ENCODE assay signal across 8 cellular contexts in the genomic region with DNA sequence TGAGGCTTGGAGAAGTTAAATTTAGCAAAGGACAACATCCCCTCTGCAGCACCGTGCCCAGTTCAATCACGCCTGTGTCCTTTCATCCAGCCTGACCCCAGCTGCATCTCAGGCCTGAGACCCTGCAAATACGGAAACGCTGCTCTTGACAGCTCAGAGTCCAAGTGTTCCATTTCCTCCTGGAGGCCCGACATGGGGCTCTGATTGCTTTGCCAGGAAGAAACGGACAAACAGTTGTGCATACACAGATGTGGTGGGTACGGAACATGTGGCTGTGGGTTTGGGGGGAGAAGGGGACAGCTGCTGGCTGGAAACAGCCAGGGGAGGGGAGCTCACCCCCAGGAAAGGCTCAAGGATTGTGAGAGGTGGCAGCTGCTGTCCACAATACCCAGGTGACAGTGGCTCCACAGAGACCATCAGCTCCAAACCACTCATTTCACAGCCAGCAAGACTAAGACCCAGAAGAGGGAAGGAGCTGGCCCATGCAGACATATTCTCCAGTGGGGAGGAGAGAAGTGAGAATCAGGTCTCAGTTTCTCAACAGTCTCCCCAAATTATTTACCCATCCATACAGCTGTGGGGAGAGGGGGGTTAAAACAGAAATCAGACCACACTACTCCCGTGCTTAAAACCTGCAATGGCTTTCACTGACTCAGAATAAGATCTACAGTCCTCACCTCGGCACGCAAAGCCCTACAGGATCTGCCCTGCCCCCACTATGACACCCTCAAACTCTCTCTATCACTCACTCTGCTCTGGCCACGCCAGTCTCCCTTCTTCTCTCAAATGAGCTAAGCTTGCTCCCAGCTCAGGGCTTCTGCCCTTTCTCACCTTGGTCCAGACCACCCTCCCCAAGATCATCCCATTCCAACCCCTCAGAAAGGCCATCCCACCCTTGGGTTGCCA.
DNase-seq lines count a peak whose midpoint lies in the region; ATAC-seq and FAIRE-seq lines count a peak whose summit lies in the region.

No MANE protein-coding gene starts in this region.

- no peaks in the 10 kb centered on the region for H3K27me3 ChIP-seq in small intestine (ENCODE audit: control insufficient read depth in 2 of 2, insufficient read depth in 2 of 2, low read length in 2 of 2)

- H3K27me3 Mint-ChIP-seq in activated naive CD4-positive, alpha-beta T cell treated with anti-CD3 and anti-CD28 coated beads for 36 hours (ENCODE audit: low read depth) = no peaks in the 10 kb centered on the region

- peaks cover 2% of the 10 kb centered on the region for H3K36me3 Mint-ChIP-seq in activated naive CD4-positive, alpha-beta T cell treated with anti-CD3 and anti-CD28 coated beads for 36 hours (ENCODE audit: low read depth)

- H3K9me3 Mint-ChIP-seq in activated naive CD4-positive, alpha-beta T cell treated with anti-CD3 and anti-CD28 coated beads for 36 hours = no peaks in the 10 kb centered on the region

- H3K36me3 ChIP-seq in small intestine (ENCODE audit: control insufficient read depth in 2 of 2, insufficient read depth in 2 of 2, low read length in 2 of 2) = no peaks in the 10 kb centered on the region

- ATAC-seq in HG03342 (IDR thresholded peaks at IDR 0.05; ENCODE audit: unreplicated experiment) = peak; percentile 75

- H3K4me1 ChIP-seq in small intestine (ENCODE audit: control insufficient read depth in 2 of 2, insufficient read depth in 1 of 2, low read depth in 1 of 2, low read length in 1 of 2) = peaks cover 4 to 6% of the 10 kb centered on the region in 2 donors

- no peak overlapping the region for H3K4me3 ChIP-seq in small intestine (ENCODE audit: low read depth in 1 of 2, low read length in 2 of 2)

- no peak for FAIRE-seq in small intestine (lab: Jason Lieb, UNC)

- H3K27ac ChIP-seq in small intestine (ENCODE audit: low read depth in 1 of 2, low read length in 1 of 2) = peak overlapping the region in 1 of 2 donors; percentile 14

- H3K4me3 Mint-ChIP-seq in activated naive CD4-positive, alpha-beta T cell treated with anti-CD3 and anti-CD28 coated beads for 36 hours = no peak overlapping the region

- CTCF ChIA-PET in activated naive CD4-positive, alpha-beta T cell treated with anti-CD3 and anti-CD28 coated beads for 36 hours (lab: Charles Lee) = interaction anchor here (0.6 to 1.0 kb wide), 3 partner anchors 64 to 166 kb away, joined by 3 read pairs; no protein-coding TSS in a partner anchor

- H3K27ac Mint-ChIP-seq in activated naive CD4-positive, alpha-beta T cell treated with anti-CD3 and anti-CD28 coated beads for 36 hours = peak overlapping the region; percentile 79

- WGBS in small intestine, 3 donors = 15 to 27% (median 21%) methylated on average over 11 of the region's 11 CpGs

- DNase-seq in activated gamma-delta T cell treated with Interleukin-2 at 50 U/mL for 16 hours (peak; percentile 66), activated gamma-delta T cell (lab: John Stamatoyannopoulos, UW) (no peak), small intestine (peak; percentile 55), NCI-H446 treated with DMSO at 0.1 percent for 48 hours (lab: John Stamatoyannopoulos, UW) (no peak), D341Med (ENCODE audit: low spot score) (no peak), NCI-H1436 (lab: John Stamatoyannopoulos, UW) (no peak)
- peak; percentile 88 for DNase-seq in activated naive CD4-positive, alpha-beta T cell treated with anti-CD3 and anti-CD28 coated beads for 36 hours

- H3K4me1 Mint-ChIP-seq in activated naive CD4-positive, alpha-beta T cell treated with anti-CD3 and anti-CD28 coated beads for 36 hours (ENCODE audit: low read depth) = peaks cover 32% of the 10 kb centered on the region

- intact Hi-C loops in activated naive CD4-positive, alpha-beta T cell treated with anti-CD3 and anti-CD28 coated beads for 36 hours (cut with micrococcal nuclease) = loop anchor here (1.0 to 5.0 kb wide), 6 partner anchors 10 to 538 kb away; no protein-coding TSS in a partner anchor

- H3K9me3 ChIP-seq in small intestine (ENCODE audit: control insufficient read depth, low read depth) = no peaks in the 10 kb centered on the region

Comparison
In these comparisons a context has a peak if more than half of its experiments do, and no peak if none do; other contexts are left out.
1. DNase-seq: peak in activated gamma-delta T cell treated with Interleukin-2 at 50 U/mL for 16 hours (single experiment), activated naive CD4-positive, alpha-beta T cell treated with anti-CD3 and anti-CD28 coated beads for 36 hours (single experiment) and small intestine (single experiment); none in activated gamma-delta T cell (single experiment), NCI-H446 treated with DMSO at 0.1 percent for 48 hours (single experiment), D341Med (single experiment) and NCI-H1436 (single experiment).